Comparison of ENCODE assay signal across 21 cellular contexts in genomic region chr1:231523816-231524215, GRCh38.
"Had no signal": no experiment of that assay in that cellular context is flagged by ENCODE, and none has a peak within 500 bp of the region (broad histone marks: within the 10 kb centered on the region; RNA-seq: fewer than 3 reads in every experiment).

No MANE protein-coding gene starts in this region.

- H3K27ac Mint-ChIP-seq: activated CD8-positive, alpha-beta T cell treated with anti-CD3 and anti-CD28 coated beads for 36 hours; activated naive CD8-positive, alpha-beta T cell treated with anti-CD3 and anti-CD28 coated beads, Interleukin-2, amount 50 U/mL, for 24 hours; activated T-cell treated with anti-CD3 and anti-CD28 coated beads, Interleukin-2, amount 50 U/mL, for 72 hours; natural killer cell treated with Interleukin-12 subunit alpha and Interleukin-12 subunit beta and Interleukin-15 and Interleukin-18, amount 100 ng/mL, for 72 hours; T-helper 2 cell treated with Interferon-gamma antibody and Interleukin-4, amounts not matched to agents 5 μg/mL and 100 μg/mL, for 36 hours; type B pancreatic cell had no signal

- FAIRE-seq: astrocyte, colon had no signal

- H3K27me3 Mint-ChIP-seq: activated CD8-positive, alpha-beta T cell treated with anti-CD3 and anti-CD28 coated beads for 36 hours; activated naive CD8-positive, alpha-beta T cell treated with anti-CD3 and anti-CD28 coated beads, Interleukin-2, amount 50 U/mL, for 24 hours; type B pancreatic cell had no signal

- H3K36me3 Mint-ChIP-seq: type B pancreatic cell had no signal

- ATAC-seq: activated CD8-positive, alpha-beta T cell treated with anti-CD3 and anti-CD28 coated beads for 36 hours; activated naive CD8-positive, alpha-beta T cell treated with anti-CD3 and anti-CD28 coated beads, Interleukin-2, amount 50 U/mL, for 24 hours; activated T-cell treated with anti-CD3 and anti-CD28 coated beads, Interleukin-2, amount 50 U/mL, for 72 hours; foreskin keratinocyte; left colon; natural killer cell treated with Interleukin-12 subunit alpha and Interleukin-12 subunit beta and Interleukin-15 and Interleukin-18, amount 100 ng/mL, for 72 hours; psoas muscle; right lobe of liver had no signal

- H3K9me3 Mint-ChIP-seq: activated CD8-positive, alpha-beta T cell treated with anti-CD3 and anti-CD28 coated beads for 36 hours; activated naive CD8-positive, alpha-beta T cell treated with anti-CD3 and anti-CD28 coated beads, Interleukin-2, amount 50 U/mL, for 24 hours; activated T-cell treated with anti-CD3 and anti-CD28 coated beads, Interleukin-2, amount 50 U/mL, for 72 hours; natural killer cell treated with Interleukin-12 subunit alpha and Interleukin-12 subunit beta and Interleukin-15 and Interleukin-18, amount 100 ng/mL, for 72 hours; T-helper 2 cell treated with Interferon-gamma antibody and Interleukin-4, amounts not matched to agents 5 μg/mL and 100 μg/mL, for 36 hours; type B pancreatic cell had no signal

- DNase-seq: activated CD4-positive, alpha-beta T cell treated with anti-CD3 and anti-CD28 coated beads for 4 hours; activated CD8-positive, alpha-beta memory T cell treated with anti-CD3 and anti-CD28 coated beads, Interleukin-2, amount 50 U/mL, for 4 hours; activated CD8-positive, alpha-beta T cell treated with anti-CD3 and anti-CD28 coated beads for 36 hours; activated naive CD8-positive, alpha-beta T cell treated with anti-CD3 and anti-CD28 coated beads, Interleukin-2, amount 50 U/mL, for 24 hours; activated T-cell treated with anti-CD3 and anti-CD28 coated beads, Interleukin-2, amount 50 U/mL, for 72 hours; esophagus squamous epithelium; foreskin keratinocyte; head of caudate nucleus; left colon; mammary epithelial cell; occipital lobe; psoas muscle; right lobe of liver; stimulated activated CD4-positive, alpha-beta T cell treated with anti-CD3 and anti-CD28 coated beads, Interleukin-12 subunit alpha, Interleukin-12 subunit beta, amount 100 ng/mL, for 4 hours; stimulated activated naive CD4-positive, alpha-beta T cell; substantia nigra had no signal

- H3K4me3 Mint-ChIP-seq: activated CD8-positive, alpha-beta T cell treated with anti-CD3 and anti-CD28 coated beads for 36 hours; activated naive CD8-positive, alpha-beta T cell treated with anti-CD3 and anti-CD28 coated beads, Interleukin-2, amount 50 U/mL, for 24 hours; activated T-cell treated with anti-CD3 and anti-CD28 coated beads, Interleukin-2, amount 50 U/mL, for 72 hours; natural killer cell treated with Interleukin-12 subunit alpha and Interleukin-12 subunit beta and Interleukin-15 and Interleukin-18, amount 100 ng/mL, for 72 hours; T-helper 2 cell treated with Interferon-gamma antibody and Interleukin-4, amounts not matched to agents 5 μg/mL and 100 μg/mL, for 36 hours; type B pancreatic cell had no signal

- H3K4me3 ChIP-seq: esophagus squamous epithelium, psoas muscle, right lobe of liver had no signal
